11 cellular contexts compared by ENCODE assay signal in the genomic region with DNA sequence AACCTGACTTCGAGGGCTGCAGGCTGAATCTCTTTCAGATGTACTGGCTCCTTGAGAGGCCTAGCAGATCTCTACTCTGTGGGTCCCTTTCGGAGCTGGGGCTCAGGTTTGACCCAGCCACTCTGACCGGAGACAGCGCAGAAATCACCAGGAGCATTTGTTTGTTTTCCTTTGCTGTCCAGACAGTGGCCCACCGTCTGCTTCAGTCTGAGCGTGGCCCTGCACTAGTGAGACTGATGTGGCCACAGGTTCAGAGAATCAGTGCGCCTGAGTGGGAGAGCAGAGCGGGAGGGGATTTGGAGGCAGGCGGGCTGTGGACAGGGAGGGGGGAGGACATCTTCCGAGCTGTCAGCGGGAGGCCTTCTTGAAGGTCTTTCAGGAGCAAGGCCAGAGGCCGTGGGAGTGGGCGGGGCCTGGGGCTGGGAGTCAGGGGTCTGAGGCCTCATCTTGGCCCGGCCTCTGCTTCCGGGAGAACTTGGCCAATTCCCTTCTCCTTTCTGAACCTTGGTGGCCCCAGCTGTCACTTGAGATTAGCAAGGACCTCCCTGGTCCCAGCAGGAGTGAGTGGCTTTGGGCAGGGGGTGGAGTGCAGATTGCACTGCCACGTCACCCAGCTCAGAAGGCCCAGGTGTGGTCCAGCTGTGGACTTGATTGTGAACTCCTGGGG. TPM values are rescaled to one million over a fixed set of nuclear protein-coding genes. Genes with fewer than 3 reads are reported as not detected.
DNase-seq lines count a peak whose midpoint lies in the region; ATAC-seq and TF ChIP-seq lines count a peak whose summit lies in the region.
"Had no signal": no experiment of that assay in that cellular context is flagged by ENCODE, and none has a peak within 500 bp of the region (broad histone marks: within the 10 kb centered on the region; RNA-seq: fewer than 3 reads in every experiment).

No MANE protein-coding gene starts in this region.

- DNase-seq in CD4-positive, CD25-positive, alpha-beta regulatory T cell: no peak
- no peak for DNase-seq in activated B cell treated with CpG ODN at 0.5 μM for 24 hours
- peak; percentile 34 for DNase-seq in osteoblast (ENCODE audit: insufficient read length, low spot score, missing footprints)
- no peak for DNase-seq in GM13977 (ENCODE audit: low spot score)
- DNase-seq in NAMALWA (ENCODE audit: low spot score): no peak
- no peak for DNase-seq in NCI-H446 (lab: John Stamatoyannopoulos, UW)
- no peak for DNase-seq in RKO (ENCODE audit: low spot score)
- DNase-seq: activated effector memory CD4-positive, alpha-beta T cell treated with Interleukin-2 at 50 U/mL for 16 hours; NCI-H1092 had no signal

- no peaks in the 10 kb centered on the region for H3K9me3 ChIP-seq in CD4-positive, CD25-positive, alpha-beta regulatory T cell (ENCODE audit: control insufficient read depth in 2 of 2, low read length in 2 of 2)
- no peaks in the 10 kb centered on the region for H3K9me3 ChIP-seq in gastroesophageal sphincter
- H3K9me3 ChIP-seq in osteoblast (ENCODE audit: low read depth, low read length): no peaks in the 10 kb centered on the region
- H3K9me3 ChIP-seq: thoracic aorta had no signal

- in situ Hi-C loops in GM13977 (cut with MboI; ENCODE audit: low pct_unique_long_range_greater_than_20kb, low sequenced_read_pairs, unreplicated experiment): no loop called here

- peak overlapping the region; percentile 80 to 100 (median 90) for H3K4me3 Mint-ChIP-seq in CD4-positive, CD25-positive, alpha-beta regulatory T cell
- H3K4me3 Mint-ChIP-seq in activated B cell treated with CpG ODN at 0.5 μM for 24 hours: no peak overlapping the region

- H3K27me3 Mint-ChIP-seq in CD4-positive, CD25-positive, alpha-beta regulatory T cell: peaks cover 5% of the 10 kb centered on the region
- no peaks in the 10 kb centered on the region for H3K27me3 Mint-ChIP-seq in activated B cell treated with CpG ODN at 0.5 μM for 24 hours

- H3K79me2 ChIP-seq in osteoblast (ENCODE audit: insufficient read depth, low read length): peaks cover 75% of the 10 kb centered on the region

- H3K4me2 ChIP-seq in osteoblast (ENCODE audit: insufficient read depth, low read length): no peak overlapping the region

- H2AFZ ChIP-seq in osteoblast (ENCODE audit: low read length): no peak overlapping the region

- H3K36me3 ChIP-seq in CD4-positive, CD25-positive, alpha-beta regulatory T cell (ENCODE audit: control insufficient read depth, insufficient read depth, low read length): peaks cover 7% of the 10 kb centered on the region
- no peaks in the 10 kb centered on the region for H3K36me3 ChIP-seq in gastroesophageal sphincter
- no peaks in the 10 kb centered on the region for H3K36me3 ChIP-seq in osteoblast (ENCODE audit: insufficient read depth, low read length)
- H3K36me3 ChIP-seq: thoracic aorta had no signal

- 60% methylated on average over 1 of the region's 16 CpGs; no CpG with 5 or more reads in 1 of the 2 donors for WGBS in gastroesophageal sphincter (ENCODE audit: low coverage in 1 of 2), 2 donors

- no peak for TF ChIP-seq CTCF in activated B cell treated with CpG ODN at 0.5 μM for 24 hours (IDR thresholded peaks at IDR 0.05)
- TF ChIP-seq CTCF in gastroesophageal sphincter (IDR thresholded peaks at IDR 0.05): no peak
- no peak for TF ChIP-seq CTCF in osteoblast (IDR thresholded peaks at IDR 0.05; ENCODE audit: extremely low read depth, low read depth, low read length)
- TF ChIP-seq CTCF in GM13977 (IDR thresholded peaks at IDR 0.05; ENCODE audit: extremely low read depth, insufficient read depth, missing control alignments): no peak

- intact Hi-C loops in activated B cell treated with CpG ODN at 0.5 μM for 24 hours (cut with micrococcal nuclease): no loop called here

- H3K9me3 Mint-ChIP-seq in CD4-positive, CD25-positive, alpha-beta regulatory T cell: peaks cover 0 to 3% (median 0%) of the 10 kb centered on the region in 7 donors
- H3K9me3 Mint-ChIP-seq in activated B cell treated with CpG ODN at 0.5 μM for 24 hours: no peaks in the 10 kb centered on the region

- POLR2A ChIA-PET in activated B cell treated with CpG ODN at 0.5 μM for 24 hours (lab: Charles Lee): interaction anchor here (0.7 to 1.6 kb wide), 5 partner anchors 8 to 25 kb away, joined by 3 to 4 read pairs (median 3); a partner anchor contains a TSS

- no peak for TF ChIP-seq EP300 in gastroesophageal sphincter (IDR thresholded peaks at IDR 0.05)

- H3K36me3 Mint-ChIP-seq in CD4-positive, CD25-positive, alpha-beta regulatory T cell: peaks cover 24% of the 10 kb centered on the region
- peaks cover 47% of the 10 kb centered on the region for H3K36me3 Mint-ChIP-seq in activated B cell treated with CpG ODN at 0.5 μM for 24 hours (ENCODE audit: low read depth)

- peak overlapping the region; percentile 75 for H3K4me3 ChIP-seq in CD4-positive, CD25-positive, alpha-beta regulatory T cell (ENCODE audit: low read depth, low read length)
- H3K4me3 ChIP-seq in gastroesophageal sphincter (no peak overlapping the region), osteoblast (ENCODE audit: insufficient read depth, low read length) (no peak overlapping the region)
- H3K4me3 ChIP-seq: thoracic aorta had no signal

- H4K20me1 ChIP-seq in osteoblast (ENCODE audit: insufficient read depth, low read length): peaks cover 15% of the 10 kb centered on the region

- no peak for ATAC-seq in CD4-positive, CD25-positive, alpha-beta regulatory T cell (ENCODE audit: low read depth in 2 of 2)
- ATAC-seq in activated B cell treated with CpG ODN at 0.5 μM for 24 hours (ENCODE audit: low read depth) (no peak), gastroesophageal sphincter (no peak)

- peaks cover 16 to 96% (median 59%) of the 10 kb centered on the region in 4 donors for H3K4me1 Mint-ChIP-seq in CD4-positive, CD25-positive, alpha-beta regulatory T cell
- peaks cover 92% of the 10 kb centered on the region for H3K4me1 Mint-ChIP-seq in activated B cell treated with CpG ODN at 0.5 μM for 24 hours

- peak overlapping the region; percentile 77 to 99 (median 95) for H3K27ac Mint-ChIP-seq in CD4-positive, CD25-positive, alpha-beta regulatory T cell
- peak overlapping the region; percentile 59 for H3K27ac Mint-ChIP-seq in activated B cell treated with CpG ODN at 0.5 μM for 24 hours

- no peak for TF ChIP-seq POLR2A in gastroesophageal sphincter (IDR thresholded peaks at IDR 0.05)

- no peaks in the 10 kb centered on the region for H3K27me3 ChIP-seq in CD4-positive, CD25-positive, alpha-beta regulatory T cell (ENCODE audit: control insufficient read depth, insufficient read depth, low read length)
- H3K27me3 ChIP-seq in gastroesophageal sphincter (peaks cover 45% of the 10 kb centered on the region), osteoblast (ENCODE audit: insufficient read depth, low read length) (no peaks in the 10 kb centered on the region)

- H3K4me1 ChIP-seq in CD4-positive, CD25-positive, alpha-beta regulatory T cell (ENCODE audit: control insufficient read depth, insufficient read depth, low read length, poor library complexity, severe bottlenecking): peaks cover 99% of the 10 kb centered on the region
- H3K4me1 ChIP-seq in gastroesophageal sphincter: peaks cover 0 to 85% (median 20%) of the 10 kb centered on the region in 3 donors
- H3K4me1 ChIP-seq in osteoblast (ENCODE audit: insufficient read depth, low read length): peaks cover 21% of the 10 kb centered on the region

- H3K27ac ChIP-seq in CD4-positive, CD25-positive, alpha-beta regulatory T cell (ENCODE audit: insufficient read depth, low read length, poor library complexity, severe bottlenecking): peak overlapping the region; percentile 97
- H3K27ac ChIP-seq in gastroesophageal sphincter: peak overlapping the region in 3 of 4 donors; percentile 40 to 64 (median 62)
- H3K27ac ChIP-seq in osteoblast (ENCODE audit: low read depth, low read length): no peak overlapping the region

- CTCF ChIA-PET in activated B cell treated with CpG ODN at 0.5 μM for 24 hours (lab: Charles Lee): interaction anchor here (0.5 to 8.2 kb wide), 3 partner anchors 8 to 50 kb away, joined by 3 to 36 read pairs (median 4); no protein-coding TSS in a partner anchor

RNA-seq across cellular contexts. Expression of a gene that starts 8.1 kb away (rescaled TPM):
- 252 TPM for total RNA-seq in CD4-positive, CD25-positive, alpha-beta regulatory T cell
- polyA plus RNA-seq in CD4-positive, CD25-positive, alpha-beta regulatory T cell: 100 to 1,000 TPM; 347 to 450 (median 421) TPM
- total RNA-seq in activated B cell treated with CpG ODN at 0.5 μM for 24 hours (89.0 and 98.6 TPM in 2 replicates), gastroesophageal sphincter (10 to 100 TPM; 10.9 to 34.9 (median 31.0) TPM), osteoblast (11.2 and 12.7 TPM in 2 replicates)

RNA-seq across cellular contexts. Expression of a gene that starts 54.9 kb away (rescaled TPM):
- 96.0 TPM for total RNA-seq in CD4-positive, CD25-positive, alpha-beta regulatory T cell
- polyA plus RNA-seq in CD4-positive, CD25-positive, alpha-beta regulatory T cell: 10 to 100 TPM in 2 of 4 donors, 1 to 10 TPM in 2; 8.1 to 11.6 (median 9.9) TPM
- total RNA-seq in activated B cell treated with CpG ODN at 0.5 μM for 24 hours (52.6 and 64.5 TPM in 2 replicates), gastroesophageal sphincter (10 to 100 TPM; 62.3 to 95.5 (median 81.5) TPM), osteoblast (46.0 and 48.5 TPM in 2 replicates)
